ENCODE assay signal across 8 cellular contexts in the genomic region with DNA sequence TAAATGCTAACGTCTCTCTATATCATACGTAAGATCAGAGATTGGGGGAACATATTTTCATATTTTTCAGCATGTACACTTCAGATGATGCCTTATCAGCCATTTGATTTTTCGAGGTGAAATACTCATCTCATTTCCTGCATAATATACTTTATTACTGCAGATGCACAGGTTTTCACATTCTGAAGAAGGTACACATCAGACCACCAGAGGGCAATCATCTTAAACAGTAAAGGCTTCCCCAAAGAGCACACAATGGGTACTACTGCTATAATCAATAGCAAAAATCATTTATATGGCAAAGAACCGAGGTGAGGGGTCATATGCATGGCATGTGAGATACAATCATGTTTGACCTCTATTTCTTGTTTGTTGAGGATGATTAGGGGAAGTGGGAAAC.
DNase-seq lines count a peak whose midpoint lies in the region; ATAC-seq, FAIRE-seq and TF ChIP-seq lines count a peak whose summit lies in the region.

No MANE protein-coding gene starts in this region.

- no peak overlapping the region for H3K4me3 ChIP-seq in bronchial epithelial cell (ENCODE audit: low read depth, low read length)

- TF ChIP-seq CTCF in bronchial epithelial cell (IDR thresholded peaks at IDR 0.05; ENCODE audit: insufficient read depth, low read length, severe bottlenecking) (no peak), nephron progenitor cell (IDR thresholded peaks at IDR 0.05) (peak; percentile 53)

- H3K4me3 Mint-ChIP-seq in nephron progenitor cell = no peak overlapping the region

- H3K36me3 Mint-ChIP-seq in nephron progenitor cell (ENCODE audit: low read depth) = peaks cover 6% of the 10 kb centered on the region

- no peak for FAIRE-seq in bronchial epithelial cell (lab: Jason Lieb, UNC)

- no peaks in the 10 kb centered on the region for H3K36me3 ChIP-seq in bronchial epithelial cell (ENCODE audit: control insufficient read depth, insufficient read depth, low read length)

- no peak overlapping the region for H3K27ac Mint-ChIP-seq in nephron progenitor cell

- ATAC-seq in GM18858 (IDR thresholded peaks at IDR 0.05; ENCODE audit: unreplicated experiment) (peak; percentile 66), HG02840 (IDR thresholded peaks at IDR 0.05; ENCODE audit: low FRiP score, unreplicated experiment) (no peak), HG03095 (IDR thresholded peaks at IDR 0.05; ENCODE audit: unreplicated experiment) (no peak)

- H3K27me3 ChIP-seq in bronchial epithelial cell (ENCODE audit: control insufficient read depth, insufficient read depth, low read length) = no peaks in the 10 kb centered on the region

- H3K9me3 Mint-ChIP-seq in nephron progenitor cell = no peaks in the 10 kb centered on the region

- H3K27me3 Mint-ChIP-seq in nephron progenitor cell (ENCODE audit: low read depth, poor library complexity) = no peaks in the 10 kb centered on the region

- DNase-seq in CD1c-positive myeloid dendritic cell (ENCODE audit: extremely low spot score) (peak; percentile 45), NCI-H1694 treated with DMSO at 0.1 percent for 48 hours (lab: John Stamatoyannopoulos, UW) (peak; percentile 22), bronchial epithelial cell (ENCODE audit: low read depth) (peak; percentile 10), nephron progenitor cell (no peak)
- DNase-seq in activated CD8-positive, alpha-beta memory T cell treated with anti-CD3 and anti-CD28 coated beads for 24 hours = no peak

- H3K4me1 Mint-ChIP-seq in nephron progenitor cell = peaks cover 21% of the 10 kb centered on the region

Comparison
In these comparisons a context has a peak if more than half of its experiments do, and no peak if none do; other contexts are left out.
1. DNase-seq: peak in CD1c-positive myeloid dendritic cell (single experiment), NCI-H1694 treated with DMSO at 0.1 percent for 48 hours (single experiment) and bronchial epithelial cell (single experiment); none in nephron progenitor cell (single experiment) and activated CD8-positive, alpha-beta memory T cell treated with anti-CD3 and anti-CD28 coated beads for 24 hours (single experiment).